8 cellular contexts compared by ENCODE assay signal in genomic region chr1:155909894-155910293, GRCh38. TPM values are rescaled to one million over a fixed set of nuclear protein-coding genes. Genes with fewer than 3 reads are reported as not detected.
DNase-seq lines count a peak whose midpoint lies in the region; ATAC-seq and TF ChIP-seq lines count a peak whose summit lies in the region.
"Had no signal": no experiment of that assay in that cellular context is flagged by ENCODE, and none has a peak within 500 bp of the region (broad histone marks: within the 10 kb centered on the region; RNA-seq: fewer than 3 reads in every experiment).

No MANE protein-coding gene starts in this region.

- H3K4me1 ChIP-seq in Karpas-422 (ENCODE audit: low read length), result peaks cover 20% of the 10 kb centered on the region
- H3K4me1 ChIP-seq in heart right ventricle, result peaks cover 2 to 29% (median 12%) of the 10 kb centered on the region in 9 donors
- peaks cover 9% of the 10 kb centered on the region for H3K4me1 ChIP-seq in smooth muscle cell (ENCODE audit: low read depth)

- H3K9me3 ChIP-seq in Karpas-422 (ENCODE audit: low read length), result no peaks in the 10 kb centered on the region
- no peaks in the 10 kb centered on the region for H3K9me3 ChIP-seq in heart right ventricle
- no peaks in the 10 kb centered on the region for H3K9me3 ChIP-seq in smooth muscle cell (replicated peaks; ENCODE audit: low read depth)

- peak overlapping the region; percentile 99 for H3K4me3 Mint-ChIP-seq in activated B cell treated with CpG ODN at 0.5 μM for 24 hours

- no peak overlapping the region for H2AFZ ChIP-seq in Karpas-422 (ENCODE audit: low read length)
- no peak overlapping the region for H2AFZ ChIP-seq in smooth muscle cell (ENCODE audit: low read depth)

- H3K36me3 ChIP-seq in Karpas-422 (ENCODE audit: insufficient read depth, low read length) (peaks cover 37% of the 10 kb centered on the region), heart right ventricle (peaks cover 0 to 85% (median 55%) of the 10 kb centered on the region in 9 donors), smooth muscle cell (ENCODE audit: low read depth) (peaks cover 28% of the 10 kb centered on the region)

- POLR2A ChIA-PET in activated B cell treated with CpG ODN at 0.5 μM for 24 hours (lab: Charles Lee), result interaction anchor here (0.6 to 0.7 kb wide), 4 partner anchors 24 to 737 kb away, joined by 3 to 4 read pairs (median 4); no protein-coding TSS in a partner anchor

- no peaks in the 10 kb centered on the region for H3K9me3 Mint-ChIP-seq in activated B cell treated with CpG ODN at 0.5 μM for 24 hours

- H3K27ac ChIP-seq in Karpas-422 (ENCODE audit: low read length) (no peak overlapping the region), heart right ventricle (peak overlapping the region in 6 of 10 donors; percentile 92 to 96 (median 94)), smooth muscle cell (ENCODE audit: low read depth) (peak overlapping the region; percentile 71)

- H3K9ac ChIP-seq in Karpas-422 (ENCODE audit: low read length) (no peak overlapping the region), smooth muscle cell (ENCODE audit: low read depth) (peak overlapping the region; percentile 91)

- H3K4me2 ChIP-seq in Karpas-422 (ENCODE audit: low read depth, low read length, poor library complexity, severe bottlenecking) (peak overlapping the region; percentile 93), smooth muscle cell (peak overlapping the region; percentile 97)

- peaks cover 31% of the 10 kb centered on the region for H3F3A ChIP-seq in smooth muscle cell (ENCODE audit: low read depth)

- CTCF ChIA-PET in activated B cell treated with CpG ODN at 0.5 μM for 24 hours (lab: Charles Lee), result no interaction called here

- no peaks in the 10 kb centered on the region for H3K27me3 ChIP-seq in Karpas-422 (ENCODE audit: low read length)
- H3K27me3 ChIP-seq in heart right ventricle, result no peaks in the 10 kb centered on the region
- H3K27me3 ChIP-seq in smooth muscle cell (ENCODE audit: low read depth), result no peaks in the 10 kb centered on the region

- ATAC-seq in activated B cell treated with CpG ODN at 0.5 μM for 24 hours (ENCODE audit: low read depth) (peak; percentile 13), heart right ventricle (peak in 4 of 8 donors; percentile 17 to 34 (median 26)), GM19035 (IDR thresholded peaks at IDR 0.05; ENCODE audit: unreplicated experiment) (no peak)

- peaks cover 22% of the 10 kb centered on the region for H3K4me1 Mint-ChIP-seq in activated B cell treated with CpG ODN at 0.5 μM for 24 hours

- H3K27me3 Mint-ChIP-seq in activated B cell treated with CpG ODN at 0.5 μM for 24 hours, result no peaks in the 10 kb centered on the region

- no peak for TF ChIP-seq CTCF in activated B cell treated with CpG ODN at 0.5 μM for 24 hours (IDR thresholded peaks at IDR 0.05)
- no peak for TF ChIP-seq CTCF in heart right ventricle (IDR thresholded peaks at IDR 0.05)
- TF ChIP-seq CTCF in smooth muscle cell (IDR thresholded peaks at IDR 0.05; ENCODE audit: borderline replicate concordance, insufficient read depth, poor library complexity, severe bottlenecking), result no peak

- H3K36me3 Mint-ChIP-seq in activated B cell treated with CpG ODN at 0.5 μM for 24 hours (ENCODE audit: low read depth), result peaks cover 78% of the 10 kb centered on the region

- H3K4me3 ChIP-seq in Karpas-422 (ENCODE audit: low read length) (peak overlapping the region; percentile 90), heart right ventricle (peak overlapping the region in 8 of 10 donors; percentile 60 to 85 (median 80)), smooth muscle cell (peak overlapping the region; percentile 72)

- no peaks in the 10 kb centered on the region for H4K20me1 ChIP-seq in Karpas-422 (ENCODE audit: insufficient read depth, low read depth, low read length)
- peaks cover 19% of the 10 kb centered on the region for H4K20me1 ChIP-seq in smooth muscle cell (ENCODE audit: low read depth)

- DNase-seq in Karpas-422 (no peak), activated B cell treated with CpG ODN at 0.5 μM for 24 hours (no peak), heart right ventricle (no peak), smooth muscle cell (lab: John Stamatoyannopoulos, UW; ENCODE audit: unreplicated experiment) (no peak), NCI-H2196 (lab: John Stamatoyannopoulos, UW; ENCODE audit: unreplicated experiment) (no peak), COR-L47 (lab: John Stamatoyannopoulos, UW) (no peak)

- 72 to 77% methylated on average over 4 of the region's 4 CpGs for WGBS in heart right ventricle, 2 donors
- 38% methylated on average over 4 of the region's 4 CpGs for WGBS in smooth muscle cell (ENCODE audit: low lambda C conversion rate)

- intact Hi-C loops in activated B cell treated with CpG ODN at 0.5 μM for 24 hours (cut with micrococcal nuclease), result loop anchor here (2.0 to 5.0 kb wide), 2 partner anchors 69 to 142 kb away; partner anchors contain the start of genes ARHGEF2, LAMTOR2 and UBQLN4
- intact Hi-C loops in heart right ventricle (cut with DNase I), result loop anchor here in 7 of 10 donors (2.0 to 10.0 kb wide), 5 partner anchors 48 to 248 kb away; partner anchors contain the start of genes GON4L (in 2 of the 7) and SYT11 (in 2 of the 7)

- H3K27ac Mint-ChIP-seq in activated B cell treated with CpG ODN at 0.5 μM for 24 hours, result peak overlapping the region; percentile 97

- H3K9me2 ChIP-seq in Karpas-422 (replicated peaks; ENCODE audit: insufficient read depth, low read length), result no peaks in the 10 kb centered on the region

- peaks cover 15% of the 10 kb centered on the region for H3K79me2 ChIP-seq in Karpas-422 (ENCODE audit: low read length)
- peaks cover 45% of the 10 kb centered on the region for H3K79me2 ChIP-seq in smooth muscle cell (ENCODE audit: low read depth)

RNA-seq across cellular contexts. Expression of gene RIT1, which starts 1.3 kb away (rescaled TPM):
- total RNA-seq in Karpas-422 (2014; rRNA removed; shearing (Covaris generic); ENCODE audit: low replicate concordance), result 12.2 and 12.8 TPM in 2 replicates
- total RNA-seq in activated B cell treated with CpG ODN at 0.5 μM for 24 hours (32.7 and 38.6 TPM in 2 replicates), heart right ventricle (10 to 100 TPM; 12.8 to 32.3 (median 21.9) TPM), smooth muscle cell (59.6 and 65.3 TPM in 2 replicates)
- polyA plus RNA-seq in heart right ventricle (10 to 100 TPM; 11.5 to 17.0 TPM), smooth muscle cell (63.6 and 64.4 TPM in 2 replicates)

RNA-seq across cellular contexts. Expression of gene KHDC4, which starts 24.3 kb away (rescaled TPM):
- 42.7 and 63.2 TPM in 2 replicates for total RNA-seq in Karpas-422 (2014; rRNA removed; shearing (Covaris generic); ENCODE audit: low replicate concordance)
- total RNA-seq in activated B cell treated with CpG ODN at 0.5 μM for 24 hours (88.3 and 105 TPM in 2 replicates), heart right ventricle (10 to 100 TPM; 17.6 to 30.3 (median 22.0) TPM), smooth muscle cell (35.6 and 41.7 TPM in 2 replicates)
- polyA plus RNA-seq in heart right ventricle (10 to 100 TPM; 14.3 to 33.8 TPM), smooth muscle cell (14.9 and 18.3 TPM in 2 replicates)

RNA-seq across cellular contexts. Expression of gene RXFP4, which starts 31.5 kb away (rescaled TPM):
- not detected in 2 replicates for total RNA-seq in Karpas-422 (2014; rRNA removed; shearing (Covaris generic); ENCODE audit: low replicate concordance)
- total RNA-seq in activated B cell treated with CpG ODN at 0.5 μM for 24 hours (not detected in 2 replicates), heart right ventricle (not detected), smooth muscle cell (not detected in 2 replicates)
- polyA plus RNA-seq in heart right ventricle (under 1 TPM in 1 of 2 donors, not detected in 1; 0.04 TPM), smooth muscle cell (0.66 and 1.5 TPM in 2 replicates)
- total RNA-seq: activated CD8-positive, alpha-beta memory T cell treated with anti-CD3 and anti-CD28 coated beads for 36 hours had no signal

RNA-seq across cellular contexts. Expression of gene SYT11, which starts 50.5 kb away (rescaled TPM):
- total RNA-seq in Karpas-422 (2014; rRNA removed; shearing (Covaris generic); ENCODE audit: low replicate concordance), result 40.8 and 51.2 TPM in 2 replicates
- total RNA-seq in activated B cell treated with CpG ODN at 0.5 μM for 24 hours (3.3 and 3.7 TPM in 2 replicates), heart right ventricle (10 to 100 TPM in 9 of 10 donors, 1 to 10 TPM in 1; 9.2 to 19.4 (median 12.8) TPM), smooth muscle cell (3.4 and 4.6 TPM in 2 replicates)
- polyA plus RNA-seq in heart right ventricle (1 to 10 TPM; 1.8 to 9.5 TPM), smooth muscle cell (2.1 and 2.9 TPM in 2 replicates)

RNA-seq across cellular contexts. Expression of gene GON4L, which starts 52.9 kb away (rescaled TPM):
- 32.9 and 40.3 TPM in 2 replicates for total RNA-seq in Karpas-422 (2014; rRNA removed; shearing (Covaris generic); ENCODE audit: low replicate concordance)
- total RNA-seq in activated B cell treated with CpG ODN at 0.5 μM for 24 hours (81.8 and 89.5 TPM in 2 replicates), heart right ventricle (10 to 100 TPM; 21.6 to 30.7 (median 28.1) TPM), smooth muscle cell (21.0 and 22.2 TPM in 2 replicates)
- polyA plus RNA-seq in heart right ventricle (10 to 100 TPM in 1 of 2 donors, 1 to 10 TPM in 1; 8.8 to 25.5 TPM), smooth muscle cell (40.8 and 45.3 TPM in 2 replicates)
